8 cellular contexts compared by ENCODE assay signal in the genomic region with DNA sequence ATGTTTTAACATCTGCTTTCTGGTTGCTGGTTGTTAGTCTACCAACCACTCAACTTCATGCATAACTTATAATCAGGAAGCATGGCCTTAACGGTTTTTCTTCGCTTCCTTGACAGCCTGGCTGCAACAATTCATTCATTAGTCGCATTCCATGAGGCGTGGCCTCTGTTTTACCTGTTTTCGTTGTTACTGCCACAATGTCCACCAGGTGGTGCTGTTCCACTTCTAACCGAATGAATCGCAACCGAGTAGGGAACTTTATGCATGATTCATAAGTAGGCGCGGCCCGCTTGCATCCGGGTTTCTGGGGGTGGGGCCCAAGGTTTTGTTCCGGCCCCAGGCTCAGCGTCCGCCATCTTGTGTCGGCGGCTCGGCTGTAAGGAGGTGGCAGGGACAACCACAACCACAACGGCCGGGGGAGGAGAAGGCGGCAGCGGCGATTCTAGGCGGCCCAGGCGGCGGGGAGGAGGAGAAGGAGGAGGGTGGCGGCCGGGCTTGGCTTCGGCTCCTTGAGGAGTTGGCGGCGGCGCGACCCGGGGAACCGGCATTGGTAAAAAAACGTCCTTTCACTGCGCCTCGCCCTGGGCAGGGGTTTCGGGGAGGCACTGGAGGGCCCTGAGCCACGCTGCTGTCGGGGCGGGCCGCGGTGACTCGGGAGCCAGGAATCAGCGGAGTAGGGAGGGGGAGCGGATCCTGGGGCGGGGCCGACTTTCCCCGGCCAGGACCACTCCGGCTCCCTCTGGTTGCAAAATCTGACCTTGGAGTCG.
DNase-seq lines count a peak whose midpoint lies in the region; ATAC-seq and TF ChIP-seq lines count a peak whose summit lies in the region.

TSS of gene UBA1 (plus strand) at position 355 of the 767 bp plus-strand sequence. CDS start 4,974 bp downstream, outside the sequence.

- H3K4me3 Mint-ChIP-seq in central memory CD8-positive, alpha-beta T cell = peak within 1 kb of the TSS; percentile 93

- no peaks in the 10 kb centered on the region for H3K9me3 Mint-ChIP-seq in central memory CD8-positive, alpha-beta T cell

- ATAC-seq in GM19023 (IDR thresholded peaks at IDR 0.05; ENCODE audit: unreplicated experiment) = peak; percentile 82
- peak; percentile 87 for ATAC-seq in HG03354 (IDR thresholded peaks at IDR 0.05; ENCODE audit: poor library complexity, severe bottlenecking, unreplicated experiment)
- peak; percentile 81 for ATAC-seq in central memory CD8-positive, alpha-beta T cell (replicated peaks; ENCODE audit: extremely low read depth, poor library complexity, severe bottlenecking)

- TF ChIP-seq CTCF in AG09319 (IDR thresholded peaks at IDR 0.05; ENCODE audit: low read depth, low read length) = peak; percentile 76

- H3K4me1 Mint-ChIP-seq in central memory CD8-positive, alpha-beta T cell = peaks cover 46% of the 10 kb centered on the region

- DNase-seq in AG09319 (ENCODE audit: extremely low read depth, low read depth) (peak; percentile 92), NCI-H446 (lab: John Stamatoyannopoulos, UW) (peak; percentile 87 to 96), islet precursor cell (peak; percentile 98)
- peak; percentile 89 for DNase-seq in activated CD4-positive, CD25-positive, alpha-beta regulatory T cell treated with anti-CD3 and anti-CD28 coated beads, Interleukin-2, amount 50 U/mL, for 16 hours (ENCODE audit: low read depth, low spot score)
- peak; percentile 80 to 90 for DNase-seq in central memory CD8-positive, alpha-beta T cell (ENCODE audit: low spot score in 2 of 2)
- DNase-seq in stimulated activated CD4-positive, alpha-beta T cell treated with anti-CD3 and anti-CD28 coated beads, Interleukin-12 subunit alpha, Interleukin-12 subunit beta, amount 100 ng/mL, for 48 hours (ENCODE audit: low read depth in 2 of 3, low spot score in 1 of 3) = peak; percentile 84 to 99 (median 86)

- peaks cover 20% of the 10 kb centered on the region for H3K36me3 Mint-ChIP-seq in central memory CD8-positive, alpha-beta T cell (ENCODE audit: insufficient read depth)

- no peaks in the 10 kb centered on the region for H3K27me3 Mint-ChIP-seq in central memory CD8-positive, alpha-beta T cell

- peak within 1 kb of the TSS; percentile 97 for H3K27ac Mint-ChIP-seq in central memory CD8-positive, alpha-beta T cell (ENCODE audit: low read depth)

Comparison
In these comparisons a context has a peak if more than half of its experiments do, and no peak if none do; other contexts are left out.
1. Peak in every context shown above with its lines: DNase-seq and ATAC-seq.